Comparison of ENCODE assay signal across 8 cellular contexts in genomic region chr5:180832638-180833068, GRCh38. TPM values are rescaled to one million over a fixed set of nuclear protein-coding genes. Genes with fewer than 3 reads are reported as not detected.
A peak's percentile ranks its signal among the peaks of the same experiment; 100 is the strongest.
DNase-seq lines count a peak whose midpoint lies in the region; ATAC-seq and TF ChIP-seq lines count a peak whose summit lies in the region.

No MANE protein-coding gene starts in this region.

- H3K4me1 Mint-ChIP-seq in naive thymus-derived CD8-positive, alpha-beta T cell, result peaks cover 24 to 63% (median 63%) of the 10 kb centered on the region in 4 donors

- POLR2A ChIA-PET in naive thymus-derived CD8-positive, alpha-beta T cell (lab: Charles Lee), result interaction anchor here (1.7 to 9.3 kb wide), 7 partner anchors 14 to 142 kb away, joined by 5 to 642 read pairs (median 11); partner anchors contain the start of genes MGAT1 and ZFP62

- peak; percentile 42 for ATAC-seq in HG03095 (IDR thresholded peaks at IDR 0.05; ENCODE audit: unreplicated experiment)
- peak; percentile 42 to 76 for ATAC-seq in naive thymus-derived CD8-positive, alpha-beta T cell

- peaks cover 4 to 50% (median 36%) of the 10 kb centered on the region in 3 donors for H3K36me3 Mint-ChIP-seq in naive thymus-derived CD8-positive, alpha-beta T cell

- no peaks in the 10 kb centered on the region for H3K27me3 Mint-ChIP-seq in naive thymus-derived CD8-positive, alpha-beta T cell

- no peak for TF ChIP-seq CTCF in right atrium auricular region (IDR thresholded peaks at IDR 0.05)

- no peaks in the 10 kb centered on the region for H3K9me3 ChIP-seq in right atrium auricular region

- H3K36me3 ChIP-seq in right atrium auricular region, result peaks cover 27% of the 10 kb centered on the region

- no peak for DNase-seq in right atrium auricular region (ENCODE audit: low spot score)
- no peak for DNase-seq in cardiac septum (ENCODE audit: low spot score)
- peak; percentile 56 to 64 for DNase-seq in activated T-cell treated with anti-CD3 and anti-CD28 coated beads, Interleukin-2, amount 50 U/mL, for 48 hours
- DNase-seq in naive thymus-derived CD8-positive, alpha-beta T cell, result peak in 9 of 10 donors; percentile 26 to 79 (median 57)
- no peak for DNase-seq in T1000 (lab: John Stamatoyannopoulos, UW)
- DNase-seq in GF-D8 (lab: John Stamatoyannopoulos, UW), result no peak
- DNase-seq in 8988T, result no peak

- peaks cover 0 to 28% of the 10 kb centered on the region in 2 donors for H3K4me1 ChIP-seq in right atrium auricular region

- H3K27ac Mint-ChIP-seq in naive thymus-derived CD8-positive, alpha-beta T cell, result peak overlapping the region; percentile 96 to 100 (median 98)

- H3K4me3 Mint-ChIP-seq in naive thymus-derived CD8-positive, alpha-beta T cell, result peak overlapping the region; percentile 94 to 100 (median 96)

- H3K27me3 ChIP-seq in right atrium auricular region, result no peaks in the 10 kb centered on the region

- intact Hi-C loops in cardiac septum (cut with DNase I), result no loop called here

- H3K27ac ChIP-seq in right atrium auricular region, result peak overlapping the region in 1 of 2 donors; percentile 98

- peak overlapping the region; percentile 69 to 70 for H3K4me3 ChIP-seq in right atrium auricular region

- H3K9me3 Mint-ChIP-seq in naive thymus-derived CD8-positive, alpha-beta T cell, result peaks cover 0 to 5% (median 0%) of the 10 kb centered on the region in 9 donors

RNA-seq across cellular contexts. Expression of gene ZFP62, which starts 28.4 kb away (rescaled TPM):
- 10 to 100 TPM; 10.6 to 13.1 TPM for total RNA-seq in right atrium auricular region
- total RNA-seq in cardiac septum, result 19.4 TPM
- total RNA-seq in naive thymus-derived CD8-positive, alpha-beta T cell, result 10 to 100 TPM; 66.5 to 74.4 TPM
- polyA plus RNA-seq in naive thymus-derived CD8-positive, alpha-beta T cell, result 10 to 100 TPM; 20.0 to 26.0 (median 25.7) TPM

RNA-seq across cellular contexts. Expression of gene MGAT1, which starts 30.0 kb away (rescaled TPM):
- total RNA-seq in right atrium auricular region (100 to 1,000 TPM in 1 of 2 donors, 10 to 100 TPM in 1; 84.1 to 130 TPM), cardiac septum (66.0 TPM)
- total RNA-seq in naive thymus-derived CD8-positive, alpha-beta T cell, result 100 to 1,000 TPM; 195 to 205 TPM
- 100 to 1,000 TPM; 108 to 149 (median 111) TPM for polyA plus RNA-seq in naive thymus-derived CD8-positive, alpha-beta T cell

Comparison
In these comparisons a context has a peak if more than half of its experiments do, and no peak if none do; other contexts are left out.
1. DNase-seq: peak in activated T-cell treated with anti-CD3 and anti-CD28 coated beads, Interleukin-2, amount 50 U/mL, for 48 hours (2 of 2) and naive thymus-derived CD8-positive, alpha-beta T cell (9 of 10); none in right atrium auricular region (single experiment), cardiac septum (single experiment), T1000 (single experiment), GF-D8 (single experiment) and 8988T (single experiment).